Comparison of ENCODE assay signal across 28 cellular contexts in the genomic region with DNA sequence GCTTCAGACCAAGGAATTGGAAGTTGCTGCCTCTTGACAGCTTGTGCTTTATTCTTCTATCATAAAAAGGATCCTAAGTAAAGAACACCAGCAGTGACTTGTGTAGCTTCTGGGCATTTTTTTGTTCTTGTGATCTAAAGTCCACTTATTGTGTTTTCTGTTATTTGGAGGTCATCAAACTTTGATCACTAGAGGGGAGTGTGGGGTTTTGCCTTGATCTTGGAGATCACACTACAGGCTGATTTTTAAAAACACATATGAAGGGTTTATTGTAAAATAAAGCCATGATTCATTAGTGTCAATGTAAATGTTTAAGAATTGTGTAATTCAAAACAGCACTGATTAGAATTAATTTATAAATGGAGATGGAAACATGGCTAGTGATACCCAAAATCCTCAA.
A peak's percentile ranks its signal among the peaks of the same experiment; 100 is the strongest.
DNase-seq lines count a peak whose midpoint lies in the region; ATAC-seq and TF ChIP-seq lines count a peak whose summit lies in the region.
"Had no signal": no experiment of that assay in that cellular context is flagged by ENCODE, and none has a peak within 500 bp of the region (broad histone marks: within the 10 kb centered on the region; RNA-seq: fewer than 3 reads in every experiment).

No MANE protein-coding gene starts in this region.

- DNase-seq in SHP77 treated with DMSO at 0.1 percent for 48 hours (lab: John Stamatoyannopoulos, UW) (peak; percentile 0), SHP77 (lab: John Stamatoyannopoulos, UW) (no peak), MM.1S (peak; percentile 25), adipocyte (ENCODE audit: low read depth) (peak; percentile 4), NCI-H1436 treated with DMSO at 0.1 percent for 48 hours (lab: John Stamatoyannopoulos, UW) (no peak), NCI-H510A (lab: John Stamatoyannopoulos, UW) (no peak)
- DNase-seq: activated CD4-positive, alpha-beta T cell treated with anti-CD3 and anti-CD28 coated beads, Interleukin-2, amount 10 ng/mL, durations not matched to agents 24 days and 14 days; activated effector memory CD4-positive, alpha-beta T cell treated with Interleukin-2 at 50 U/mL for 16 hours; activated T-cell treated with anti-CD3 and anti-CD28 coated beads, Interleukin-2, amount 50 U/mL, for 1 hour; anterior cingulate cortex; H7; hippocampal formation; naive thymus-derived CD8-positive, alpha-beta T cell; NCI-H1436; nucleus accumbens; right lobe of liver; SIG-M5; spleen; T1000; thyroid gland had no signal

- ATAC-seq in HG02642 (IDR thresholded peaks at IDR 0.05; ENCODE audit: poor library complexity, unreplicated experiment) (no peak), GM21529 (IDR thresholded peaks at IDR 0.05; ENCODE audit: unreplicated experiment) (no peak)
- ATAC-seq: naive thymus-derived CD8-positive, alpha-beta T cell; Panc1; right lobe of liver; WTC11 had no signal

- H3K9me3 ChIP-seq in MM.1S (replicated peaks; ENCODE audit: insufficient read depth, low read length) (no peaks in the 10 kb centered on the region), adipocyte (ENCODE audit: control insufficient read depth, low read length) (no peaks in the 10 kb centered on the region)
- H3K9me3 ChIP-seq: BLaER1, right lobe of liver, spleen, thyroid gland, vagina had no signal

- H3K27ac ChIP-seq in MM.1S (ENCODE audit: low read length): no peak overlapping the region
- H3K27ac ChIP-seq: BLaER1, KMS-11, right lobe of liver, spleen, thyroid gland, vagina had no signal

- H2AFZ ChIP-seq in MM.1S (ENCODE audit: low read length): no peak overlapping the region

- H3K27me3 ChIP-seq in MM.1S (replicated peaks; ENCODE audit: insufficient read depth, low read length): no peaks in the 10 kb centered on the region
- no peaks in the 10 kb centered on the region for H3K27me3 ChIP-seq in adipocyte (replicated peaks; ENCODE audit: control insufficient read depth, insufficient read depth, low read length)
- H3K27me3 ChIP-seq: BLaER1, right lobe of liver, spleen, thyroid gland, vagina had no signal

- H3K4me3 ChIP-seq in MM.1S (ENCODE audit: low read length) (no peak overlapping the region), adipocyte (ENCODE audit: low read length) (no peak overlapping the region)
- H3K4me3 ChIP-seq: BLaER1, lung, right lobe of liver, spleen, thyroid gland, vagina had no signal

- no peak overlapping the region for H3K9ac ChIP-seq in MM.1S (ENCODE audit: low read length)
- no peak overlapping the region for H3K9ac ChIP-seq in adipocyte (ENCODE audit: low read length)
- H3K9ac ChIP-seq: BLaER1, KMS-11 had no signal

- no peak overlapping the region for H3K4me2 ChIP-seq in MM.1S (ENCODE audit: low read depth, low read length)
- H3K4me2 ChIP-seq: BLaER1, KMS-11 had no signal

- H3K79me2 ChIP-seq in MM.1S (ENCODE audit: low read length): no peaks in the 10 kb centered on the region

- H3K36me3 ChIP-seq in MM.1S (replicated peaks; ENCODE audit: insufficient read depth, low read length): no peaks in the 10 kb centered on the region
- no peaks in the 10 kb centered on the region for H3K36me3 ChIP-seq in adipocyte (ENCODE audit: control insufficient read depth, insufficient read depth, low read length, severe bottlenecking)
- H3K36me3 ChIP-seq: BLaER1, right lobe of liver, spleen, thyroid gland, vagina had no signal

- H3K9me2 ChIP-seq in MM.1S (replicated peaks; ENCODE audit: insufficient read depth, low read length): no peaks in the 10 kb centered on the region

- no peaks in the 10 kb centered on the region for H3K4me1 ChIP-seq in MM.1S (ENCODE audit: low read length)
- H3K4me1 ChIP-seq in adipocyte (ENCODE audit: control insufficient read depth, insufficient read depth, low read length): peaks cover 18% of the 10 kb centered on the region
- H3K4me1 ChIP-seq: BLaER1, spleen, thyroid gland, vagina had no signal

- H4K20me1 ChIP-seq in MM.1S (ENCODE audit: insufficient read depth, low read length): no peaks in the 10 kb centered on the region
- H4K20me1 ChIP-seq: BLaER1 had no signal

- no peaks in the 10 kb centered on the region for H3F3A ChIP-seq in MM.1S (ENCODE audit: insufficient read depth, low read length)

- peak; percentile 46 for TF ChIP-seq CTCF in MM.1S (IDR thresholded peaks at IDR 0.05; ENCODE audit: low read length)

Comparison
In these comparisons a context has a peak if more than half of its experiments do, and no peak if none do; other contexts are left out.
1. DNase-seq: peak in SHP77 treated with DMSO at 0.1 percent for 48 hours (single experiment), MM.1S (single experiment) and adipocyte (single experiment); none in SHP77 (0 of 2), NCI-H1436 treated with DMSO at 0.1 percent for 48 hours (single experiment) and NCI-H510A (single experiment).